In genomic region chr1:48552420-48552819, GRCh38 we compare ENCODE assay signal across 8 cellular contexts.
A peak's percentile ranks its signal among the peaks of the same experiment; 100 is the strongest.
DNase-seq lines count a peak whose midpoint lies in the region; ATAC-seq and TF ChIP-seq lines count a peak whose summit lies in the region.

No MANE protein-coding gene starts in this region.

- POLR2A ChIA-PET in HEK293T (lab: Yijun Ruan, JAX) = no interaction called here

- DNase-seq in GM12864 (ENCODE audit: low read depth) (no peak), HEK293T (ENCODE audit: extremely low spot score) (peak; percentile 11), SK-MEL-5 (ENCODE audit: low read depth, low spot score) (peak; percentile 41), right lobe of liver (peak in 1 of 3 donors; percentile 49), Peyer's patch (no peak), NCI-H226 (no peak), OCI-M2 (lab: John Stamatoyannopoulos, UW; ENCODE audit: unreplicated experiment) (no peak)
- DNase-seq in activated CD4-positive, CD25-positive, alpha-beta regulatory T cell treated with anti-CD3 and anti-CD28 coated beads, Interleukin-2, amount 50 U/mL, for 72 hours = no peak

- H3K27me3 ChIP-seq in right lobe of liver (no peaks in the 10 kb centered on the region), Peyer's patch (no peaks in the 10 kb centered on the region)

- H3K36me3 ChIP-seq in right lobe of liver (no peaks in the 10 kb centered on the region), Peyer's patch (no peaks in the 10 kb centered on the region)

- ATAC-seq in right lobe of liver = peak; percentile 80 to 85 (median 81)

- 20% methylated on average over 1 of the region's 1 CpG for WGBS in right lobe of liver (ENCODE audit: insufficient coverage, low coverage, low lambda C conversion rate, missing lambda C conversion rate)

- H3K27ac ChIP-seq in right lobe of liver (no peak overlapping the region), Peyer's patch (no peak overlapping the region)

- H3K4me1 ChIP-seq in right lobe of liver (no peaks in the 10 kb centered on the region), Peyer's patch (no peaks in the 10 kb centered on the region)

- CTCF ChIA-PET in HEK293T (lab: Yijun Ruan, JAX) = interaction anchor here (1.0 kb wide), 1 partner anchor 121 kb away, joined by 3 read pairs; no protein-coding TSS in a partner anchor

- H3K9me3 ChIP-seq in right lobe of liver (no peaks in the 10 kb centered on the region), Peyer's patch (no peaks in the 10 kb centered on the region)

- intact Hi-C loops in right lobe of liver (cut with DNase I) = no loop called here

- peak; percentile 51 for TF ChIP-seq CTCF in GM12864 (IDR thresholded peaks at IDR 0.05; ENCODE audit: low read depth, low read length, missing control alignments)
- peak; percentile 34 to 52 (median 42) for TF ChIP-seq CTCF in right lobe of liver (IDR thresholded peaks at IDR 0.05)
- TF ChIP-seq CTCF in Peyer's patch (IDR thresholded peaks at IDR 0.05) = peak in 1 of 6 experiments; percentile 19

- H3K4me3 ChIP-seq in GM12864 (ENCODE audit: low read depth, low read length) (no peak overlapping the region), right lobe of liver (no peak overlapping the region), Peyer's patch (no peak overlapping the region)

- in situ Hi-C loops in SK-MEL-5 (cut with HindIII; ENCODE audit: low pct_unique_long_range_greater_than_20kb, low sequenced_read_pairs) = no loop called here

- TF ChIP-seq POLR2A in right lobe of liver (IDR thresholded peaks at IDR 0.05) (no peak), Peyer's patch (IDR thresholded peaks at IDR 0.05) (no peak)

TF ChIP-seq in HEK293T, 16 proteins besides CTCF, POLR2A, EP300 and RAD21:
- TF ChIP-seq FOXM1 (IDR thresholded peaks at IDR 0.05; ENCODE audit: borderline replicate concordance) (no peak), FOXK2 (IDR thresholded peaks at IDR 0.05) (no peak), TARDBP (IDR thresholded peaks at IDR 0.05) (no peak), SP1 (IDR thresholded peaks at IDR 0.05) (no peak), ELF4 (IDR thresholded peaks at IDR 0.05) (no peak), BHLHE40 (IDR thresholded peaks at IDR 0.05; ENCODE audit: borderline replicate concordance) (no peak), ARNT (IDR thresholded peaks at IDR 0.05) (no peak), CTBP1 (IDR thresholded peaks at IDR 0.05; ENCODE audit: borderline replicate concordance) (no peak), FOXA1 (IDR thresholded peaks at IDR 0.05) (no peak)

Comparison
In these comparisons a context has a peak if more than half of its experiments do, and no peak if none do; other contexts are left out.
1. DNase-seq: peak in HEK293T (single experiment) and SK-MEL-5 (single experiment); none in GM12864 (single experiment), Peyer's patch (0 of 3), NCI-H226 (single experiment), activated CD4-positive, CD25-positive, alpha-beta regulatory T cell treated with anti-CD3 and anti-CD28 coated beads, Interleukin-2, amount 50 U/mL, for 72 hours (single experiment) and OCI-M2 (single experiment).